1 cellular context compared by ENCODE assay signal in the genomic region with DNA sequence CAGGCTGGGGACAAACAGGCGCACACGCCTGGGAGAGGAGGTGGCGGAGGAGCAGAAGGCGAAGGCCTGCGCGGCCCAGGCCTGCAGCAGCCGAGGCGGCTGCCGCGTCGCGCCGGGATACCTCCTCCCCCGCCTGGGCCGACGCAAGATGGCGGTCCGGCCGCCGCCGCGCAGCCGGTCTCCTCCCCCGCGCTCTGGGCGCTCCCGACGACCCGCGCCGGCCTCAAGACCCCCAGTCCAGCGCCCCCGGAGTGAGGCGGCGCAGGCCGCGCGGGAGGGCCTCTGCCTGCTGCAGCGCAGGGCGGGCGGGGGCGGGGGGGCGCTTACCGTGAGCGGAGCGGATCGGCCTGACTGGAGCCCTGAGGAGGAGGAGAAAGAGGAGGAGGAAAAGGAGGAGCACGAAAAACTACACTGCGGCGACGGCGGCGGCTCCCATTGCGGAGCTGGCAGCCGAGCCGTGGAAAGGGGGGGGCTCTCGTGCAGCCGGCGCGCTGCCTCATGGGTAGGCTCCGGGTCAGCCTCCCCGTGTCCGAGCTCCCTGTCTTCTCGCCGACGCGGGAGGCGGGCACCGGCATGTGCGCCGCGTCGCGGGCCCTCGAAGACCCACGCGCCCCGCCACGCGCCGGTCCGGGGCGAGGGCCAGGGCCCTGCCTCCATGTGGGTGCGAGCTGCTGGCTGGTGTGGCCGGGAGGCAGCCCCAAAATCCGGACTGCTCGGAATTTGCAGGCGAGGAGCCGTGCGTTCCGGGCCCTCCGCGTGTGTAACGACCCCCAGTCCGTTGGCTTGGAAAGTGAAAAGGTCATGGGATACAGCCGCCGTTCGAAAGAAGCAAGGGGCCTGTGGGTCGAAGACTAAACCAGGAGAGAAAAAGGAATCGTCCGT.
TF ChIP-seq lines count a peak whose summit lies in the region.

A gene with protein sequence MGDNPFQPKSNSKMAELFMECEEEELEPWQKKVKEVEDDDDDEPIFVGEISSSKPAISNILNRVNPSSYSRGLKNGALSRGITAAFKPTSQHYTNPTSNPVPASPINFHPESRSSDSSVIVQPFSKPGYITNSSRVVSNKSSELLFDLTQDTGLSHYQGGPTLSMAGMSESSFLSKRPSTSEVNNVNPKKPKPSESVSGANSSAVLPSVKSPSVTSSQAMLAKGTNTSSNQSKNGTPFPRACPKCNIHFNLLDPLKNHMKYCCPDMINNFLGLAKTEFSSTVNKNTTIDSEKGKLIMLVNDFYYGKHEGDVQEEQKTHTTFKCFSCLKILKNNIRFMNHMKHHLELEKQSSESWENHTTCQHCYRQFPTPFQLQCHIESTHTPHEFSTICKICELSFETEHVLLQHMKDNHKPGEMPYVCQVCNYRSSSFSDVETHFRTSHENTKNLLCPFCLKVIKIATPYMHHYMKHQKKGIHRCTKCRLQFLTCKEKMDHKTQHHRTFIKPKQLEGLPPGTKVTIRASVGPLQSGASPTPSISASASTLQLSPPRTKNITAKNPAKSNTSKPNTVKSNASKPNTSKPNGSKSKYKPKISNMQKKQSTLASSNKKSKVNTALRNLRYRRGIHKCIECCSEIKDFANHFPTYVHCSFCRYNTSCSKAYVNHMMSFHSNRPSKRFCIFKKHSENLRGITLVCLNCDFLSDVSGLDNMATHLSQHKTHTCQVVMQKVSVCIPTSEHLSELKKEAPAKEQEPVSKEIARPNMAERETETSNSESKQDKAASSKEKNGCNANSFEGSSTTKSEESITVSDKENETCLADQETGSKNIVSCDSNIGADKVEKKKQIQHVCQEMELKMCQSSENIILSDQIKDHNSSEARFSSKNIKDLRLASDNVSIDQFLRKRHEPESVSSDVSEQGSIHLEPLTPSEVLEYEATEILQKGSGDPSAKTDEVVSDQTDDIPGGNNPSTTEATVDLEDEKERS (minus strand): TSS at position 379 of the 882 bp plus-strand sequence. CDS start 26,400 bp downstream, outside the sequence.

TF ChIP-seq in H1, 55 proteins besides CTCF, POLR2A, EP300 and RAD21 (continues in another document):
- TF ChIP-seq, protein P1, sequence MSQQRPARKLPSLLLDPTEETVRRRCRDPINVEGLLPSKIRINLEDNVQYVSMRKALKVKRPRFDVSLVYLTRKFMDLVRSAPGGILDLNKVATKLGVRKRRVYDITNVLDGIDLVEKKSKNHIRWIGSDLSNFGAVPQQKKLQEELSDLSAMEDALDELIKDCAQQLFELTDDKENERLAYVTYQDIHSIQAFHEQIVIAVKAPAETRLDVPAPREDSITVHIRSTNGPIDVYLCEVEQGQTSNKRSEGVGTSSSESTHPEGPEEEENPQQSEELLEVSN (IDR thresholded peaks at IDR 0.05): peak; percentile 99
- TF ChIP-seq BACH1 (IDR thresholded peaks at IDR 0.05; ENCODE audit: low read length): no peak
- TF ChIP-seq ZNF274 (IDR thresholded peaks at IDR 0.05; ENCODE audit: borderline replicate concordance, extremely low read depth, low read length): no peak
- TF ChIP-seq BRCA1 (IDR thresholded peaks at IDR 0.05; ENCODE audit: low read depth, low read length): no peak
- TF ChIP-seq, protein P2, sequence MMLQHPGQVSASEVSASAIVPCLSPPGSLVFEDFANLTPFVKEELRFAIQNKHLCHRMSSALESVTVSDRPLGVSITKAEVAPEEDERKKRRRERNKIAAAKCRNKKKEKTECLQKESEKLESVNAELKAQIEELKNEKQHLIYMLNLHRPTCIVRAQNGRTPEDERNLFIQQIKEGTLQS (IDR thresholded peaks at IDR 0.05; ENCODE audit: insufficient read depth, low read depth, low read length): no peak
- TF ChIP-seq ASH2L (IDR thresholded peaks at IDR 0.05; ENCODE audit: low read length): no peak
- no peak for TF ChIP-seq CBX5 (IDR thresholded peaks at IDR 0.05; ENCODE audit: low read depth, low read length)
- no peak for TF ChIP-seq HDAC6 (IDR thresholded peaks at IDR 0.05; ENCODE audit: low read depth, low read length)
- no peak for TF ChIP-seq RXRA (IDR thresholded peaks at IDR 0.05; ENCODE audit: insufficient read depth, low read depth, low read length)
- no peak for TF ChIP-seq GABPA (IDR thresholded peaks at IDR 0.05; ENCODE audit: borderline replicate concordance, insufficient read depth, low read length)
- TF ChIP-seq, protein P3, sequence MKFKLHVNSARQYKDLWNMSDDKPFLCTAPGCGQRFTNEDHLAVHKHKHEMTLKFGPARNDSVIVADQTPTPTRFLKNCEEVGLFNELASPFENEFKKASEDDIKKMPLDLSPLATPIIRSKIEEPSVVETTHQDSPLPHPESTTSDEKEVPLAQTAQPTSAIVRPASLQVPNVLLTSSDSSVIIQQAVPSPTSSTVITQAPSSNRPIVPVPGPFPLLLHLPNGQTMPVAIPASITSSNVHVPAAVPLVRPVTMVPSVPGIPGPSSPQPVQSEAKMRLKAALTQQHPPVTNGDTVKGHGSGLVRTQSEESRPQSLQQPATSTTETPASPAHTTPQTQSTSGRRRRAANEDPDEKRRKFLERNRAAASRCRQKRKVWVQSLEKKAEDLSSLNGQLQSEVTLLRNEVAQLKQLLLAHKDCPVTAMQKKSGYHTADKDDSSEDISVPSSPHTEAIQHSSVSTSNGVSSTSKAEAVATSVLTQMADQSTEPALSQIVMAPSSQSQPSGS (IDR thresholded peaks at IDR 0.05; ENCODE audit: low read length): no peak
- TF ChIP-seq, protein P4, sequence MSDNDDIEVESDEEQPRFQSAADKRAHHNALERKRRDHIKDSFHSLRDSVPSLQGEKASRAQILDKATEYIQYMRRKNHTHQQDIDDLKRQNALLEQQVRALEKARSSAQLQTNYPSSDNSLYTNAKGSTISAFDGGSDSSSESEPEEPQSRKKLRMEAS (IDR thresholded peaks at IDR 0.05): peak; percentile 99
- peak; percentile 50; the same call in 1 of the 2 replicates for TF ChIP-seq RBBP5 (IDR thresholded peaks at IDR 0.05; ENCODE audit: borderline replicate concordance, low read depth, low read length)
- TF ChIP-seq CTBP2 (IDR thresholded peaks at IDR 0.05; ENCODE audit: borderline replicate concordance, insufficient read depth, insufficient read length, low read length): no peak
- TF ChIP-seq MAFK (IDR thresholded peaks at IDR 0.05; ENCODE audit: low read depth, low read length): no peak
- 0 out of 2 replicates have a peak, but pooled peaks have one; percentile 14 for TF ChIP-seq TEAD4 (IDR thresholded peaks at IDR 0.05; ENCODE audit: low read depth, low read length)
- TF ChIP-seq SRF (IDR thresholded peaks at IDR 0.05; ENCODE audit: low read depth, low read length): no peak
- TF ChIP-seq JUN (IDR thresholded peaks at IDR 0.05; ENCODE audit: low read depth, low read length): no peak
- peak; percentile 75 for TF ChIP-seq POLR2AphosphoS5 (IDR thresholded peaks at IDR 0.05; ENCODE audit: low read depth, low read length)
- peak; percentile 62 for TF ChIP-seq TBP (IDR thresholded peaks at IDR 0.05; ENCODE audit: low read depth, low read length)
- peak; percentile 81 for TF ChIP-seq PHF8 (conservative IDR thresholded peaks at IDR 0.05; ENCODE audit: low read depth, low read length)
- peak; percentile 92 for TF ChIP-seq TAF1 (IDR thresholded peaks at IDR 0.05; ENCODE audit: low read depth, low read length)
- TF ChIP-seq KDM4A (IDR thresholded peaks at IDR 0.05; ENCODE audit: low read depth, low read length, severe bottlenecking): peak; percentile 90
- TF ChIP-seq SP1 (IDR thresholded peaks at IDR 0.05; ENCODE audit: low read depth, low read length): peak; percentile 64; the same call in 1 of the 2 replicates
- no peak for TF ChIP-seq CEBPB (IDR thresholded peaks at IDR 0.05; ENCODE audit: low read depth, low read length)
- no peak for TF ChIP-seq CREB1 (IDR thresholded peaks at IDR 0.05)
- TF ChIP-seq TAF7 (optimal IDR thresholded peaks at IDR 0.05; ENCODE audit: borderline replicate concordance, low read depth, low read length): peak; percentile 31
- no peak for TF ChIP-seq KDM5A (IDR thresholded peaks at IDR 0.05; ENCODE audit: low read length)
- no peak for TF ChIP-seq NANOG (IDR thresholded peaks at IDR 0.05; ENCODE audit: insufficient read depth, low read depth, low read length, poor library complexity, severe bottlenecking)
- TF ChIP-seq SIN3A (conservative IDR thresholded peaks at IDR 0.05 in 1 of 2, IDR thresholded peaks at IDR 0.05 in 1 of 2; ENCODE audit: low read depth in 1 of 2, low read length in 2 of 2): no peak
- TF ChIP-seq CHD2 (IDR thresholded peaks at IDR 0.05; ENCODE audit: low read length): peak; percentile 44; the same call in 1 of the 2 replicates
- peak in 1 of 2 experiments; percentile 84; a peak in 2 of 4 replicates for TF ChIP-seq HDAC2 (IDR thresholded peaks at IDR 0.05; ENCODE audit: borderline replicate concordance in 1 of 2, low read depth in 2 of 2, low read length in 2 of 2)
- TF ChIP-seq SAP30 (IDR thresholded peaks at IDR 0.05; ENCODE audit: insufficient read depth, insufficient replicate concordance, low read length): no peak
- TF ChIP-seq RNF2 (IDR thresholded peaks at IDR 0.05; ENCODE audit: borderline replicate concordance, low read depth, low read length, missing control alignments, poor library complexity, severe bottlenecking): peak; percentile 85
- no peak for TF ChIP-seq SIRT6 (IDR thresholded peaks at IDR 0.05; ENCODE audit: low read length)
- no peak for TF ChIP-seq NRF1 (IDR thresholded peaks at IDR 0.05; ENCODE audit: low read depth, low read length)
- TF ChIP-seq EZH2 (IDR thresholded peaks at IDR 0.05; ENCODE audit: low read depth, low read length, severe bottlenecking): no peak
- TF ChIP-seq, protein P5, sequence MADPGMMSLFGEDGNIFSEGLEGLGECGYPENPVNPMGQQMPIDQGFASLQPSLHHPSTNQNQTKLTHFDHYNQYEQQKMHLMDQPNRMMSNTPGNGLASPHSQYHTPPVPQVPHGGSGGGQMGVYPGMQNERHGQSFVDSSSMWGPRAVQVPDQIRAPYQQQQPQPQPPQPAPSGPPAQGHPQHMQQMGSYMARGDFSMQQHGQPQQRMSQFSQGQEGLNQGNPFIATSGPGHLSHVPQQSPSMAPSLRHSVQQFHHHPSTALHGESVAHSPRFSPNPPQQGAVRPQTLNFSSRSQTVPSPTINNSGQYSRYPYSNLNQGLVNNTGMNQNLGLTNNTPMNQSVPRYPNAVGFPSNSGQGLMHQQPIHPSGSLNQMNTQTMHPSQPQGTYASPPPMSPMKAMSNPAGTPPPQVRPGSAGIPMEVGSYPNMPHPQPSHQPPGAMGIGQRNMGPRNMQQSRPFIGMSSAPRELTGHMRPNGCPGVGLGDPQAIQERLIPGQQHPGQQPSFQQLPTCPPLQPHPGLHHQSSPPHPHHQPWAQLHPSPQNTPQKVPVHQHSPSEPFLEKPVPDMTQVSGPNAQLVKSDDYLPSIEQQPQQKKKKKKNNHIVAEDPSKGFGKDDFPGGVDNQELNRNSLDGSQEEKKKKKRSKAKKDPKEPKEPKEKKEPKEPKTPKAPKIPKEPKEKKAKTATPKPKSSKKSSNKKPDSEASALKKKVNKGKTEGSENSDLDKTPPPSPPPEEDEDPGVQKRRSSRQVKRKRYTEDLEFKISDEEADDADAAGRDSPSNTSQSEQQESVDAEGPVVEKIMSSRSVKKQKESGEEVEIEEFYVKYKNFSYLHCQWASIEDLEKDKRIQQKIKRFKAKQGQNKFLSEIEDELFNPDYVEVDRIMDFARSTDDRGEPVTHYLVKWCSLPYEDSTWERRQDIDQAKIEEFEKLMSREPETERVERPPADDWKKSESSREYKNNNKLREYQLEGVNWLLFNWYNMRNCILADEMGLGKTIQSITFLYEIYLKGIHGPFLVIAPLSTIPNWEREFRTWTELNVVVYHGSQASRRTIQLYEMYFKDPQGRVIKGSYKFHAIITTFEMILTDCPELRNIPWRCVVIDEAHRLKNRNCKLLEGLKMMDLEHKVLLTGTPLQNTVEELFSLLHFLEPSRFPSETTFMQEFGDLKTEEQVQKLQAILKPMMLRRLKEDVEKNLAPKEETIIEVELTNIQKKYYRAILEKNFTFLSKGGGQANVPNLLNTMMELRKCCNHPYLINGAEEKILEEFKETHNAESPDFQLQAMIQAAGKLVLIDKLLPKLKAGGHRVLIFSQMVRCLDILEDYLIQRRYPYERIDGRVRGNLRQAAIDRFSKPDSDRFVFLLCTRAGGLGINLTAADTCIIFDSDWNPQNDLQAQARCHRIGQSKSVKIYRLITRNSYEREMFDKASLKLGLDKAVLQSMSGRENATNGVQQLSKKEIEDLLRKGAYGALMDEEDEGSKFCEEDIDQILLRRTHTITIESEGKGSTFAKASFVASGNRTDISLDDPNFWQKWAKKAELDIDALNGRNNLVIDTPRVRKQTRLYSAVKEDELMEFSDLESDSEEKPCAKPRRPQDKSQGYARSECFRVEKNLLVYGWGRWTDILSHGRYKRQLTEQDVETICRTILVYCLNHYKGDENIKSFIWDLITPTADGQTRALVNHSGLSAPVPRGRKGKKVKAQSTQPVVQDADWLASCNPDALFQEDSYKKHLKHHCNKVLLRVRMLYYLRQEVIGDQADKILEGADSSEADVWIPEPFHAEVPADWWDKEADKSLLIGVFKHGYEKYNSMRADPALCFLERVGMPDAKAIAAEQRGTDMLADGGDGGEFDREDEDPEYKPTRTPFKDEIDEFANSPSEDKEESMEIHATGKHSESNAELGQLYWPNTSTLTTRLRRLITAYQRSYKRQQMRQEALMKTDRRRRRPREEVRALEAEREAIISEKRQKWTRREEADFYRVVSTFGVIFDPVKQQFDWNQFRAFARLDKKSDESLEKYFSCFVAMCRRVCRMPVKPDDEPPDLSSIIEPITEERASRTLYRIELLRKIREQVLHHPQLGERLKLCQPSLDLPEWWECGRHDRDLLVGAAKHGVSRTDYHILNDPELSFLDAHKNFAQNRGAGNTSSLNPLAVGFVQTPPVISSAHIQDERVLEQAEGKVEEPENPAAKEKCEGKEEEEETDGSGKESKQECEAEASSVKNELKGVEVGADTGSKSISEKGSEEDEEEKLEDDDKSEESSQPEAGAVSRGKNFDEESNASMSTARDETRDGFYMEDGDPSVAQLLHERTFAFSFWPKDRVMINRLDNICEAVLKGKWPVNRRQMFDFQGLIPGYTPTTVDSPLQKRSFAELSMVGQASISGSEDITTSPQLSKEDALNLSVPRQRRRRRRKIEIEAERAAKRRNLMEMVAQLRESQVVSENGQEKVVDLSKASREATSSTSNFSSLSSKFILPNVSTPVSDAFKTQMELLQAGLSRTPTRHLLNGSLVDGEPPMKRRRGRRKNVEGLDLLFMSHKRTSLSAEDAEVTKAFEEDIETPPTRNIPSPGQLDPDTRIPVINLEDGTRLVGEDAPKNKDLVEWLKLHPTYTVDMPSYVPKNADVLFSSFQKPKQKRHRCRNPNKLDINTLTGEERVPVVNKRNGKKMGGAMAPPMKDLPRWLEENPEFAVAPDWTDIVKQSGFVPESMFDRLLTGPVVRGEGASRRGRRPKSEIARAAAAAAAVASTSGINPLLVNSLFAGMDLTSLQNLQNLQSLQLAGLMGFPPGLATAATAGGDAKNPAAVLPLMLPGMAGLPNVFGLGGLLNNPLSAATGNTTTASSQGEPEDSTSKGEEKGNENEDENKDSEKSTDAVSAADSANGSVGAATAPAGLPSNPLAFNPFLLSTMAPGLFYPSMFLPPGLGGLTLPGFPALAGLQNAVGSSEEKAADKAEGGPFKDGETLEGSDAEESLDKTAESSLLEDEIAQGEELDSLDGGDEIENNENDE (IDR thresholded peaks at IDR 0.05; ENCODE audit: insufficient replicate concordance, low read length): no peak
- TF ChIP-seq CBX8 (IDR thresholded peaks at IDR 0.05; ENCODE audit: borderline replicate concordance, low read depth, low read length): no peak
- no peak for TF ChIP-seq RFX5 (IDR thresholded peaks at IDR 0.05; ENCODE audit: borderline replicate concordance, low read depth, low read length)
- TF ChIP-seq, protein P6, sequence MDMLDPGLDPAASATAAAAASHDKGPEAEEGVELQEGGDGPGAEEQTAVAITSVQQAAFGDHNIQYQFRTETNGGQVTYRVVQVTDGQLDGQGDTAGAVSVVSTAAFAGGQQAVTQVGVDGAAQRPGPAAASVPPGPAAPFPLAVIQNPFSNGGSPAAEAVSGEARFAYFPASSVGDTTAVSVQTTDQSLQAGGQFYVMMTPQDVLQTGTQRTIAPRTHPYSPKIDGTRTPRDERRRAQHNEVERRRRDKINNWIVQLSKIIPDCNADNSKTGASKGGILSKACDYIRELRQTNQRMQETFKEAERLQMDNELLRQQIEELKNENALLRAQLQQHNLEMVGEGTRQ (IDR thresholded peaks at IDR 0.05; ENCODE audit: low read length): no peak
- peak; percentile 93 for TF ChIP-seq YY1 (IDR thresholded peaks at IDR 0.05; ENCODE audit: low read depth, low read length)
